1 cellular context compared by ENCODE assay signal in the genomic region with DNA sequence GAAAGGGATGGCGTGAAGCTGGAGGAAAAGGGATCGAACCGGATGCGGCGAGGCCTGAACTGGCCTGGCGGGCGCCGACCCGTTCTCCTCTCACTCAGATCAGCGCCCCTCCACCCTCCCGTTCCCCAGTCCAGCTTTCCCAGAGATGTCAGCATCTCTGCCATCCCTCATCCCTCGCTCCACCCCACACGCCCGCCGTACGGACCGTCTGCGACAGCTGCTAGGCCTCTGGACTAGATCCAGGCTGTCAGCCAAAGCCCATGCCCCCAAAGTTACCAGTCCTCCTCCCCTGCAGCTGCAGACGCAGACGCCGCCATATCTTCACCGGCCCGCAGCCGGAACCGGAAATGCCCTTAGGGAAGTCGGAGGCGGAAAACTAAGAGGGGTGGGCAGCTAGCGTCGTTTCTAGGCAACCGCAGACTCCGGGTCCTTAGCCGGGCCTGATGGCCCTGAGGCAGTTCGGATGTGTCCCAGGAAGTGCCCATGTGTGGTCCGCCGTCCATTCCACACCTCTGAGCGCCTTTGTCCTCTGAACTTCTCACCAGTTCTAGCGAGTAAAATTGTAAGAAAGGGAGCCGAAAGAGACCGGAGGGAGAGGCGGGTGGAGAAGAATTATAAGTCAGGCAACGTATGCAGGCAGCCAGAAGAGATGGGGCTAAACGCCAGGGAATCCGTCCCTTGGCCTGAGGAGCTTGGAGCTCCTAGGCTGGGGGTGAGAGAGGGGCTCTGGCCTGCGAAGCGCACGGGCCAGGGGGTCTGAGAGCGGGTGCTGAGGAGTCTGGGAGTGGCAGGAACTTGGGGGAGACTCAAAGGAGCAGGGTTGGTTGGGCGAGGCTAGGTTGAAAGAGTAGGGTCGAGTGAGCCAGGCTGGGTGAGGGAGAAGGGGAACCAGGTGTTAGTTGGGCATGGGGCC.
TF ChIP-seq lines count a peak whose summit lies in the region.

A gene with protein sequence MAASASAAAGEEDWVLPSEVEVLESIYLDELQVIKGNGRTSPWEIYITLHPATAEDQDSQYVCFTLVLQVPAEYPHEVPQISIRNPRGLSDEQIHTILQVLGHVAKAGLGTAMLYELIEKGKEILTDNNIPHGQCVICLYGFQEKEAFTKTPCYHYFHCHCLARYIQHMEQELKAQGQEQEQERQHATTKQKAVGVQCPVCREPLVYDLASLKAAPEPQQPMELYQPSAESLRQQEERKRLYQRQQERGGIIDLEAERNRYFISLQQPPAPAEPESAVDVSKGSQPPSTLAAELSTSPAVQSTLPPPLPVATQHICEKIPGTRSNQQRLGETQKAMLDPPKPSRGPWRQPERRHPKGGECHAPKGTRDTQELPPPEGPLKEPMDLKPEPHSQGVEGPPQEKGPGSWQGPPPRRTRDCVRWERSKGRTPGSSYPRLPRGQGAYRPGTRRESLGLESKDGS (minus strand): TSS at position 349 of the 913 bp plus-strand sequence. CDS start 32 bp downstream, at position 317.
A gene with protein sequence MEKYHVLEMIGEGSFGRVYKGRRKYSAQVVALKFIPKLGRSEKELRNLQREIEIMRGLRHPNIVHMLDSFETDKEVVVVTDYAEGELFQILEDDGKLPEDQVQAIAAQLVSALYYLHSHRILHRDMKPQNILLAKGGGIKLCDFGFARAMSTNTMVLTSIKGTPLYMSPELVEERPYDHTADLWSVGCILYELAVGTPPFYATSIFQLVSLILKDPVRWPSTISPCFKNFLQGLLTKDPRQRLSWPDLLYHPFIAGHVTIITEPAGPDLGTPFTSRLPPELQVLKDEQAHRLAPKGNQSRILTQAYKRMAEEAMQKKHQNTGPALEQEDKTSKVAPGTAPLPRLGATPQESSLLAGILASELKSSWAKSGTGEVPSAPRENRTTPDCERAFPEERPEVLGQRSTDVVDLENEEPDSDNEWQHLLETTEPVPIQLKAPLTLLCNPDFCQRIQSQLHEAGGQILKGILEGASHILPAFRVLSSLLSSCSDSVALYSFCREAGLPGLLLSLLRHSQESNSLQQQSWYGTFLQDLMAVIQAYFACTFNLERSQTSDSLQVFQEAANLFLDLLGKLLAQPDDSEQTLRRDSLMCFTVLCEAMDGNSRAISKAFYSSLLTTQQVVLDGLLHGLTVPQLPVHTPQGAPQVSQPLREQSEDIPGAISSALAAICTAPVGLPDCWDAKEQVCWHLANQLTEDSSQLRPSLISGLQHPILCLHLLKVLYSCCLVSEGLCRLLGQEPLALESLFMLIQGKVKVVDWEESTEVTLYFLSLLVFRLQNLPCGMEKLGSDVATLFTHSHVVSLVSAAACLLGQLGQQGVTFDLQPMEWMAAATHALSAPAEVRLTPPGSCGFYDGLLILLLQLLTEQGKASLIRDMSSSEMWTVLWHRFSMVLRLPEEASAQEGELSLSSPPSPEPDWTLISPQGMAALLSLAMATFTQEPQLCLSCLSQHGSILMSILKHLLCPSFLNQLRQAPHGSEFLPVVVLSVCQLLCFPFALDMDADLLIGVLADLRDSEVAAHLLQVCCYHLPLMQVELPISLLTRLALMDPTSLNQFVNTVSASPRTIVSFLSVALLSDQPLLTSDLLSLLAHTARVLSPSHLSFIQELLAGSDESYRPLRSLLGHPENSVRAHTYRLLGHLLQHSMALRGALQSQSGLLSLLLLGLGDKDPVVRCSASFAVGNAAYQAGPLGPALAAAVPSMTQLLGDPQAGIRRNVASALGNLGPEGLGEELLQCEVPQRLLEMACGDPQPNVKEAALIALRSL (N-terminal part only) (plus strand): TSS at position 433 of the 913 bp plus-strand sequence. CDS start 744 bp downstream, outside the sequence.

TF ChIP-seq in liver, 16 proteins besides CTCF, POLR2A, EP300 and RAD21 (continued from another document):
- TF ChIP-seq ZBTB33 (IDR thresholded peaks at IDR 0.05) = no peak
- no peak for TF ChIP-seq HNF4A (conservative IDR thresholded peaks at IDR 0.05)
- TF ChIP-seq, protein P1, sequence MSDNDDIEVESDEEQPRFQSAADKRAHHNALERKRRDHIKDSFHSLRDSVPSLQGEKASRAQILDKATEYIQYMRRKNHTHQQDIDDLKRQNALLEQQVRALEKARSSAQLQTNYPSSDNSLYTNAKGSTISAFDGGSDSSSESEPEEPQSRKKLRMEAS (IDR thresholded peaks at IDR 0.05) = peak; percentile 81
- no peak for TF ChIP-seq HNF4G (IDR thresholded peaks at IDR 0.05)
- peak; percentile 44 for TF ChIP-seq NR2F2 (IDR thresholded peaks at IDR 0.05)
- TF ChIP-seq SP1 (IDR thresholded peaks at IDR 0.05) = peak; percentile 16
- peak; percentile 42 to 56 for TF ChIP-seq RXRA (IDR thresholded peaks at IDR 0.05)
- TF ChIP-seq FOXA1 (IDR thresholded peaks at IDR 0.05) = no peak
- TF ChIP-seq, protein P2, sequence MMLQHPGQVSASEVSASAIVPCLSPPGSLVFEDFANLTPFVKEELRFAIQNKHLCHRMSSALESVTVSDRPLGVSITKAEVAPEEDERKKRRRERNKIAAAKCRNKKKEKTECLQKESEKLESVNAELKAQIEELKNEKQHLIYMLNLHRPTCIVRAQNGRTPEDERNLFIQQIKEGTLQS (IDR thresholded peaks at IDR 0.05) = no peak
- no peak for TF ChIP-seq TAF1 (conservative IDR thresholded peaks at IDR 0.05)
- TF ChIP-seq EGR1 (IDR thresholded peaks at IDR 0.05; ENCODE audit: low read depth in 2 of 2) = peak; percentile 44 to 71
- TF ChIP-seq YY1 (IDR thresholded peaks at IDR 0.05) = peak; percentile 95
- TF ChIP-seq FOXA2 (IDR thresholded peaks at IDR 0.05) = no peak
- TF ChIP-seq JUND (IDR thresholded peaks at IDR 0.05) = no peak
